19 cellular contexts compared by ENCODE assay signal in genomic region chr15:63996794-63997357, GRCh38.
"Had no signal": no experiment of that assay in that cellular context is flagged by ENCODE, and none has a peak within 500 bp of the region (broad histone marks: within the 10 kb centered on the region; RNA-seq: fewer than 3 reads in every experiment).

No MANE protein-coding gene starts in this region.

- H3K4me3 Mint-ChIP-seq: activated B cell treated with CpG ODN at 0.5 μM for 24 hours; activated CD4-positive, alpha-beta memory T cell treated with anti-CD3 and anti-CD28 coated beads for 36 hours; activated naive CD8-positive, alpha-beta T cell treated with anti-CD3 and anti-CD28 coated beads, Interleukin-2, amount 10 ng/mL, durations not matched to agents 7 days and 5 days; endodermal cell; natural killer cell had no signal

- H3K36me3 Mint-ChIP-seq: activated CD4-positive, alpha-beta memory T cell treated with anti-CD3 and anti-CD28 coated beads for 36 hours; activated naive CD8-positive, alpha-beta T cell treated with anti-CD3 and anti-CD28 coated beads, Interleukin-2, amount 10 ng/mL, durations not matched to agents 7 days and 5 days; natural killer cell had no signal

- H3K9me3 ChIP-seq: breast epithelium, heart right ventricle, upper lobe of right lung had no signal

- ATAC-seq: left colon, natural killer cell, upper lobe of right lung had no signal

- H3K27me3 ChIP-seq: breast epithelium, heart right ventricle, upper lobe of right lung had no signal

- H3K27me3 Mint-ChIP-seq: activated B cell treated with CpG ODN at 0.5 μM for 24 hours; activated CD4-positive, alpha-beta memory T cell treated with anti-CD3 and anti-CD28 coated beads for 36 hours had no signal

- H3K9me3 Mint-ChIP-seq: activated B cell treated with CpG ODN at 0.5 μM for 24 hours; activated CD4-positive, alpha-beta memory T cell treated with anti-CD3 and anti-CD28 coated beads for 36 hours; activated naive CD8-positive, alpha-beta T cell treated with anti-CD3 and anti-CD28 coated beads, Interleukin-2, amount 10 ng/mL, durations not matched to agents 7 days and 5 days; endodermal cell; natural killer cell had no signal

- H3K27ac Mint-ChIP-seq: activated B cell treated with CpG ODN at 0.5 μM for 24 hours; activated CD4-positive, alpha-beta memory T cell treated with anti-CD3 and anti-CD28 coated beads for 36 hours; activated naive CD8-positive, alpha-beta T cell treated with anti-CD3 and anti-CD28 coated beads, Interleukin-2, amount 10 ng/mL, durations not matched to agents 7 days and 5 days; endodermal cell; natural killer cell had no signal

- H3K4me3 ChIP-seq: breast epithelium, coronary artery, heart right ventricle, lung, upper lobe of right lung had no signal

- H3K36me3 ChIP-seq: breast epithelium, heart right ventricle, upper lobe of right lung had no signal

- H3K27ac ChIP-seq: breast epithelium, coronary artery, upper lobe of right lung had no signal

- DNase-seq: activated B cell treated with CpG ODN at 0.5 μM for 24 hours; activated CD4-positive, alpha-beta memory T cell treated with anti-CD3 and anti-CD28 coated beads for 36 hours; activated CD4-positive, alpha-beta T cell treated with anti-CD3 and anti-CD28 coated beads for 4 hours; activated naive CD4-positive, alpha-beta T cell treated with Interleukin-2 at 50 U/mL for 16 hours; activated naive CD8-positive, alpha-beta T cell treated with anti-CD3 and anti-CD28 coated beads, Interleukin-2, amount 10 ng/mL, durations not matched to agents 7 days and 5 days; activated T-cell treated with anti-CD3 and anti-CD28 coated beads, Interleukin-2, amount 50 U/mL, for 48 hours; amniotic stem cell; cerebellar nuclear complex; endodermal cell; heart right ventricle; natural killer cell; occipital lobe; stimulated activated CD4-positive, alpha-beta T cell treated with anti-CD3 and anti-CD28 coated beads, Interleukin-4, amount 100 ng/mL, for 1 hour; stimulated activated naive CD4-positive, alpha-beta T cell treated with Interleukin-2 at 50 U/mL for 16 hours; upper lobe of right lung had no signal
